Comparison of ENCODE assay signal across 11 cellular contexts in the genomic region with DNA sequence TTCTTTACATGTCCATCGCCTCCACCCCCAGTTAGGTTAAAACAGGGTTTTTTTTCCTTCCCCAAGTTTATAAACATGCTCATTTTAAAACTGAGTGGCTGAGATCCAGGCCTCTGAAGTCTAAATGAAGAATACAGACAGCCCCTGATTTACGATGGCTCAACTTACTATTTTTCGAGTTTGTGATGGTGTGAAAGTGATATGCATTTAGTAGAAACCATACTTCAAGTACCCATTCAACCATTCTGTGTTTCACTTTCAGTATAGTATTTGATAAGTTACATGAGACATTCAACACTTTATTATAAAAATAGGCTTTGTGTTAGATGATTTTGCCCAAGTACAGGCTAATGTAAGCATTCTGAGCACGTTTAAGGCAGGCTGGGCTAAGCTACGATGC. TPM values are rescaled to one million over a fixed set of nuclear protein-coding genes. Genes with fewer than 3 reads are reported as not detected.
DNase-seq lines count a peak whose midpoint lies in the region; ATAC-seq, FAIRE-seq and TF ChIP-seq lines count a peak whose summit lies in the region.
"Had no signal": no experiment of that assay in that cellular context is flagged by ENCODE, and none has a peak within 500 bp of the region (broad histone marks: within the 10 kb centered on the region; RNA-seq: fewer than 3 reads in every experiment).

No MANE protein-coding gene starts in this region.

- H3K9me3 Mint-ChIP-seq in CD8-positive, alpha-beta memory T cell: no peaks in the 10 kb centered on the region
- H3K9me3 Mint-ChIP-seq in activated naive CD4-positive, alpha-beta T cell treated with anti-CD3 and anti-CD28 coated beads, Interleukin-2, amount 50 U/mL, for 72 hours: no peaks in the 10 kb centered on the region
- no peaks in the 10 kb centered on the region for H3K9me3 Mint-ChIP-seq in Caco-2 (ENCODE audit: unreplicated experiment)
- H3K9me3 Mint-ChIP-seq: type B pancreatic cell had no signal

- ATAC-seq in HG03103 (IDR thresholded peaks at IDR 0.05; ENCODE audit: low read depth, unreplicated experiment): peak; percentile 41
- peak; percentile 48 to 62 for ATAC-seq in activated naive CD4-positive, alpha-beta T cell treated with anti-CD3 and anti-CD28 coated beads, Interleukin-2, amount 50 U/mL, for 72 hours
- ATAC-seq: pancreas had no signal

- intact Hi-C loops in Caco-2 (cut with micrococcal nuclease; ENCODE audit: unreplicated experiment): no loop called here

- no peaks in the 10 kb centered on the region for H3K27me3 Mint-ChIP-seq in CD8-positive, alpha-beta memory T cell
- no peaks in the 10 kb centered on the region for H3K27me3 Mint-ChIP-seq in Caco-2 (ENCODE audit: insufficient read depth, unreplicated experiment)
- H3K27me3 Mint-ChIP-seq: type B pancreatic cell had no signal

- no peaks in the 10 kb centered on the region for H3K27me3 ChIP-seq in CD8-positive, alpha-beta memory T cell (ENCODE audit: insufficient read depth, low read length, poor library complexity, severe bottlenecking)
- no peaks in the 10 kb centered on the region for H3K27me3 ChIP-seq in Caco-2 (replicated peaks; ENCODE audit: control insufficient read depth, insufficient read depth, low read length)
- H3K27me3 ChIP-seq: esophagus squamous epithelium, pancreas had no signal

- no peak for TF ChIP-seq CTCF in Caco-2 (IDR thresholded peaks at IDR 0.05; ENCODE audit: insufficient read depth in 1 of 2, low read depth in 1 of 2, low read length in 1 of 2, severe bottlenecking in 1 of 2, unreplicated experiment in 1 of 2)

- H3K9me3 ChIP-seq in CD8-positive, alpha-beta memory T cell (ENCODE audit: low read length): no peaks in the 10 kb centered on the region
- H3K9me3 ChIP-seq in Caco-2: no peaks in the 10 kb centered on the region
- H3K9me3 ChIP-seq: esophagus squamous epithelium, pancreas had no signal

- peaks cover 0 to 6% (median 0%) of the 10 kb centered on the region in 3 donors for H3K36me3 Mint-ChIP-seq in CD8-positive, alpha-beta memory T cell
- H3K36me3 Mint-ChIP-seq in activated naive CD4-positive, alpha-beta T cell treated with anti-CD3 and anti-CD28 coated beads, Interleukin-2, amount 50 U/mL, for 72 hours: no peaks in the 10 kb centered on the region
- H3K36me3 Mint-ChIP-seq in Caco-2 (ENCODE audit: insufficient read depth, unreplicated experiment): peaks cover 14% of the 10 kb centered on the region
- H3K36me3 Mint-ChIP-seq: type B pancreatic cell had no signal

- H3K4me1 Mint-ChIP-seq in CD8-positive, alpha-beta memory T cell: peaks cover 21 to 39% (median 34%) of the 10 kb centered on the region in 3 donors
- no peaks in the 10 kb centered on the region for H3K4me1 Mint-ChIP-seq in Caco-2 (ENCODE audit: low read depth, unreplicated experiment)

- BruUV-seq in Caco-2 (replicated peaks; lab: Mats Ljungman, UMichigan): no TSS peak

- H3K4me3 Mint-ChIP-seq in CD8-positive, alpha-beta memory T cell: peak overlapping the region; percentile 83 to 94 (median 88)
- no peak overlapping the region for H3K4me3 Mint-ChIP-seq in Caco-2 (ENCODE audit: unreplicated experiment)
- H3K4me3 Mint-ChIP-seq: type B pancreatic cell had no signal

- peak overlapping the region; percentile 49 for H3K4me3 ChIP-seq in CD8-positive, alpha-beta memory T cell (ENCODE audit: low read length)
- H3K4me3 ChIP-seq in Caco-2 (ENCODE audit: low read depth, low read length): no peak overlapping the region
- H3K4me3 ChIP-seq: esophagus squamous epithelium, pancreas had no signal

- H3K4me1 ChIP-seq in CD8-positive, alpha-beta memory T cell (ENCODE audit: insufficient read depth, low read length): peaks cover 24% of the 10 kb centered on the region
- H3K4me1 ChIP-seq in Caco-2: no peaks in the 10 kb centered on the region
- H3K4me1 ChIP-seq: esophagus squamous epithelium, pancreas had no signal

- H3K27ac ChIP-seq in CD8-positive, alpha-beta memory T cell (ENCODE audit: low read depth, low read length): peak overlapping the region; percentile 15
- H3K27ac ChIP-seq: esophagus squamous epithelium, pancreas had no signal

- CTCF ChIA-PET in CD8-positive, alpha-beta memory T cell (lab: Charles Lee): interaction anchor here (1.2 to 2.3 kb wide), 4 partner anchors 13 to 43 kb away, joined by 3 to 13 read pairs (median 5); no protein-coding TSS in a partner anchor
- CTCF ChIA-PET in Caco-2 (lab: Charles Lee): no interaction called here

- FAIRE-seq in GM19239 (lab: Jason Lieb, UNC): peak; percentile 95
- FAIRE-seq: pancreas had no signal

- H3K27ac Mint-ChIP-seq in CD8-positive, alpha-beta memory T cell: peak overlapping the region; percentile 75 to 97 (median 93)
- peak overlapping the region; percentile 77 to 80 for H3K27ac Mint-ChIP-seq in activated naive CD4-positive, alpha-beta T cell treated with anti-CD3 and anti-CD28 coated beads, Interleukin-2, amount 50 U/mL, for 72 hours
- no peak overlapping the region for H3K27ac Mint-ChIP-seq in Caco-2 (ENCODE audit: unreplicated experiment)
- H3K27ac Mint-ChIP-seq: type B pancreatic cell had no signal

- no peaks in the 10 kb centered on the region for H3K36me3 ChIP-seq in CD8-positive, alpha-beta memory T cell (ENCODE audit: insufficient read depth, low read length)
- H3K36me3 ChIP-seq in Caco-2 (ENCODE audit: control insufficient read depth, insufficient read depth, low read length): peaks cover 3% of the 10 kb centered on the region

- peak in 1 of 5 donors; percentile 13 for DNase-seq in CD8-positive, alpha-beta memory T cell
- DNase-seq in GM19239 (ENCODE audit: insufficient read length, low spot score) (no peak), medulla oblongata (ENCODE audit: extremely low spot score) (no peak), HUDEP-2 (lab: John Stamatoyannopoulos, UW; ENCODE audit: unreplicated experiment in 76 of 76) (no peak), Caco-2 (no peak), globus pallidus (ENCODE audit: low spot score) (no peak)
- no peak for DNase-seq in activated naive CD4-positive, alpha-beta T cell treated with anti-CD3 and anti-CD28 coated beads, Interleukin-2, amount 50 U/mL, for 72 hours (ENCODE audit: low spot score in 2 of 2)
- DNase-seq: esophagus squamous epithelium, pancreas had no signal

- POLR2A ChIA-PET in CD8-positive, alpha-beta memory T cell (lab: Charles Lee): interaction anchor here (2.5 kb wide), 1 partner anchor 42 kb away, joined by 24 read pairs; no protein-coding TSS in a partner anchor
- POLR2A ChIA-PET in Caco-2 (lab: Charles Lee): no interaction called here

RNA-seq across cellular contexts. Expression of gene GNB5, which starts 30.5 kb away (rescaled TPM):
- 10 to 100 TPM; 19.2 to 21.7 TPM for total RNA-seq in CD8-positive, alpha-beta memory T cell
- 46.0 TPM for polyA plus RNA-seq in CD8-positive, alpha-beta memory T cell
- total RNA-seq in activated naive CD4-positive, alpha-beta T cell treated with anti-CD3 and anti-CD28 coated beads, Interleukin-2, amount 50 U/mL, for 72 hours: 10 to 100 TPM; 20.5 to 24.1 TPM
- 19.8 and 23.2 TPM in 2 replicates for total RNA-seq in Caco-2 (2022)
